Comparison of ENCODE assay signal across 10 cellular contexts in genomic region chr1:30977105-30977504, GRCh38.
DNase-seq lines count a peak whose midpoint lies in the region; ATAC-seq, FAIRE-seq and TF ChIP-seq lines count a peak whose summit lies in the region.
"Had no signal": no experiment of that assay in that cellular context is flagged by ENCODE, and none has a peak within 500 bp of the region (broad histone marks: within the 10 kb centered on the region; RNA-seq: fewer than 3 reads in every experiment).

No MANE protein-coding gene starts in this region.

- H3K27me3 Mint-ChIP-seq in T-helper 1 cell treated with Interleukin-12 subunit alpha and Interleukin-12 subunit beta and Interleukin-4 antibody, amounts not matched to agents 30 μg/mL and 1 μg/mL, for 36 hours (ENCODE audit: low read depth) = no peaks in the 10 kb centered on the region
- H3K27me3 Mint-ChIP-seq in immature natural killer cell (ENCODE audit: low read depth in 3 of 3) = peaks cover 0 to 1% (median 0%) of the 10 kb centered on the region in 3 donors

- peak; percentile 50 to 72; a peak in 4 of 6 replicates for ATAC-seq in A549
- no peak for ATAC-seq in HG03095 (IDR thresholded peaks at IDR 0.05; ENCODE audit: unreplicated experiment)

- no peak for TF ChIP-seq EP300 in A549 (IDR thresholded peaks at IDR 0.05)

- H3K4me1 ChIP-seq in A549 = peaks cover 36% of the 10 kb centered on the region

- peak overlapping the region; percentile 24 for H3K4me2 ChIP-seq in A549

- H3K36me3 Mint-ChIP-seq in T-helper 1 cell treated with Interleukin-12 subunit alpha and Interleukin-12 subunit beta and Interleukin-4 antibody, amounts not matched to agents 30 μg/mL and 1 μg/mL, for 36 hours (ENCODE audit: low read depth) = peaks cover 33% of the 10 kb centered on the region
- peaks cover 0 to 26% (median 21%) of the 10 kb centered on the region in 3 donors for H3K36me3 Mint-ChIP-seq in immature natural killer cell

- no peak overlapping the region for H3K27ac ChIP-seq in A549

- DNase-seq in A549 (ENCODE audit: low read depth in 1 of 2, low spot score in 1 of 2) (peak; percentile 4 to 9), ELR (ENCODE audit: low read depth) (peak; percentile 81), immature natural killer cell (no peak), NCI-H1092 (lab: John Stamatoyannopoulos, UW) (no peak), NOMO-1 treated with DMSO at 0.1 percent for 48 hours (lab: John Stamatoyannopoulos, UW; ENCODE audit: unreplicated experiment) (no peak)
- DNase-seq in activated CD4-positive, CD25-positive, alpha-beta regulatory T cell (lab: John Stamatoyannopoulos, UW) = no peak
- DNase-seq: effector CD4-positive, alpha-beta T cell; T-helper 9 cell had no signal

- peaks cover 27% of the 10 kb centered on the region for H3K4me1 Mint-ChIP-seq in T-helper 1 cell treated with Interleukin-12 subunit alpha and Interleukin-12 subunit beta and Interleukin-4 antibody, amounts not matched to agents 30 μg/mL and 1 μg/mL, for 36 hours (ENCODE audit: low read depth)
- peaks cover 32 to 65% of the 10 kb centered on the region in 2 donors for H3K4me1 Mint-ChIP-seq in immature natural killer cell

- POLR2A ChIA-PET in A549 (lab: Yijun Ruan, JAX) = no interaction called here

- H3K27ac Mint-ChIP-seq in T-helper 1 cell treated with Interleukin-12 subunit alpha and Interleukin-12 subunit beta and Interleukin-4 antibody, amounts not matched to agents 30 μg/mL and 1 μg/mL, for 36 hours = peak overlapping the region; percentile 11
- peak overlapping the region; percentile 28 to 78 (median 60) for H3K27ac Mint-ChIP-seq in immature natural killer cell

- TF ChIP-seq POLR2A in A549 (IDR thresholded peaks at IDR 0.05; ENCODE audit: low read length) = no peak

- TF ChIP-seq CTCF in A549 (IDR thresholded peaks at IDR 0.05) = no peak

- TF ChIP-seq RAD21 in A549 (conservative IDR thresholded peaks at IDR 0.05 in 1 of 2, IDR thresholded peaks at IDR 0.05 in 1 of 2) = no peak

- H3K9me3 Mint-ChIP-seq in T-helper 1 cell treated with Interleukin-12 subunit alpha and Interleukin-12 subunit beta and Interleukin-4 antibody, amounts not matched to agents 30 μg/mL and 1 μg/mL, for 36 hours = no peaks in the 10 kb centered on the region
- H3K9me3 Mint-ChIP-seq in immature natural killer cell = no peaks in the 10 kb centered on the region

- FAIRE-seq in A549 (lab: Jason Lieb, UNC) = no peak

- CTCF ChIA-PET in A549 (lab: Yijun Ruan, JAX) = no interaction called here

- 75% methylated on average over 5 of the region's 5 CpGs for WGBS in A549 (ENCODE audit: missing lambda C conversion rate)

- no peak overlapping the region for H3K4me3 ChIP-seq in A549

- H3K4me3 Mint-ChIP-seq in T-helper 1 cell treated with Interleukin-12 subunit alpha and Interleukin-12 subunit beta and Interleukin-4 antibody, amounts not matched to agents 30 μg/mL and 1 μg/mL, for 36 hours = no peak overlapping the region
- H3K4me3 Mint-ChIP-seq in immature natural killer cell = peak overlapping the region; percentile 10 to 22 (median 22)

- H3K9me3 ChIP-seq in A549 = no peaks in the 10 kb centered on the region

TF ChIP-seq in A549, 52 proteins besides CTCF, POLR2A, EP300 and RAD21:
- TF ChIP-seq REST (IDR thresholded peaks at IDR 0.05) = no peak

Comparison
In these comparisons a context has a peak if more than half of its experiments do, and no peak if none do; other contexts are left out.
1. DNase-seq: peak in A549 (2 of 2) and ELR (single experiment); none in immature natural killer cell (0 of 3), NCI-H1092 (single experiment), NOMO-1 treated with DMSO at 0.1 percent for 48 hours (single experiment) and activated CD4-positive, CD25-positive, alpha-beta regulatory T cell (0 of 4).